ENCODE assay signal across 19 cellular contexts in genomic region chr4:140076307-140076706, GRCh38.
DNase-seq lines count a peak whose midpoint lies in the region; ATAC-seq, FAIRE-seq and TF ChIP-seq lines count a peak whose summit lies in the region.
"Had no signal": no experiment of that assay in that cellular context is flagged by ENCODE, and none has a peak within 500 bp of the region (broad histone marks: within the 10 kb centered on the region; RNA-seq: fewer than 3 reads in every experiment).

No MANE protein-coding gene starts in this region.

- H3K9me3 ChIP-seq in DND-41 (ENCODE audit: insufficient read depth, low read length, severe bottlenecking) (no peaks in the 10 kb centered on the region), Caco-2 (no peaks in the 10 kb centered on the region)
- H3K9me3 ChIP-seq: BLaER1 treated with 17β-estradiol and CSF1 and Interleukin-3, amounts not matched to agents 10 nM and 100 nM; SJSA1 had no signal

- no peak overlapping the region for H3K27ac Mint-ChIP-seq in activated CD4-positive, alpha-beta T cell treated with anti-CD3 and anti-CD28 coated beads, Interleukin-2, amount 10 ng/mL, durations not matched to agents 24 days and 14 days
- no peak overlapping the region for H3K27ac Mint-ChIP-seq in Caco-2 (ENCODE audit: unreplicated experiment)

- peak; percentile 68 for DNase-seq in activated CD4-positive, alpha-beta T cell treated with anti-CD3 and anti-CD28 coated beads, Interleukin-2, amount 10 ng/mL, durations not matched to agents 24 days and 14 days
- no peak for DNase-seq in activated CD4-positive, alpha-beta T cell treated with anti-CD3 and anti-CD28 coated beads for 48 hours
- DNase-seq in DND-41 (peak; percentile 42), OCI-M1 (lab: John Stamatoyannopoulos, UW) (peak; percentile 70), bronchial epithelial cell (ENCODE audit: low read depth) (no peak), DMS79 treated with DMSO at 0.1 percent for 48 hours (lab: John Stamatoyannopoulos, UW) (no peak), Caco-2 (no peak), NCI-H524 (lab: John Stamatoyannopoulos, UW) (no peak)
- DNase-seq: COR-L47, H7, NCI-H1436, NCI-H2081, NCI-H2227 treated with DMSO at 0.1 percent for 48 hours, NCI-H526 had no signal

- H3K4me1 Mint-ChIP-seq in activated CD4-positive, alpha-beta T cell treated with anti-CD3 and anti-CD28 coated beads, Interleukin-2, amount 10 ng/mL, durations not matched to agents 24 days and 14 days: peaks cover 43% of the 10 kb centered on the region
- H3K4me1 Mint-ChIP-seq in Caco-2 (ENCODE audit: low read depth, unreplicated experiment): peaks cover 10% of the 10 kb centered on the region

- H3K4me2 ChIP-seq in DND-41 (ENCODE audit: insufficient read depth, low read length): peak overlapping the region; percentile 52

- H3K4me3 ChIP-seq in DND-41 (ENCODE audit: low read depth in 1 of 2, low read length in 2 of 2) (peak overlapping the region in 1 of 2 experiments; percentile 18; a peak in 1 of 4 replicates), bronchial epithelial cell (ENCODE audit: low read depth, low read length) (no peak overlapping the region), Caco-2 (ENCODE audit: low read depth, low read length) (no peak overlapping the region)
- H3K4me3 ChIP-seq: BLaER1 treated with 17β-estradiol and CSF1 and Interleukin-3, amounts not matched to agents 10 nM and 100 nM; GM12878; SJSA1 had no signal

- peak overlapping the region; percentile 16; the same call in 1 of the 2 replicates for H3K9ac ChIP-seq in DND-41 (ENCODE audit: low read depth, low read length)
- H3K9ac ChIP-seq: BLaER1 treated with 17β-estradiol and CSF1 and Interleukin-3, amounts not matched to agents 10 nM and 100 nM had no signal

- BruUV-seq in Caco-2 (replicated peaks; lab: Mats Ljungman, UMichigan): no TSS peak

- no peaks in the 10 kb centered on the region for H3K27me3 ChIP-seq in DND-41 (ENCODE audit: insufficient read depth, low read length, poor library complexity)
- no peaks in the 10 kb centered on the region for H3K27me3 ChIP-seq in bronchial epithelial cell (ENCODE audit: control insufficient read depth, insufficient read depth, low read length)
- H3K27me3 ChIP-seq in Caco-2 (replicated peaks; ENCODE audit: control insufficient read depth, insufficient read depth, low read length): no peaks in the 10 kb centered on the region
- H3K27me3 ChIP-seq: BLaER1 treated with 17β-estradiol and CSF1 and Interleukin-3, amounts not matched to agents 10 nM and 100 nM; SJSA1 had no signal

- FAIRE-seq in bronchial epithelial cell (lab: Jason Lieb, UNC): peak; percentile 68
- FAIRE-seq: GM12878 had no signal

- TF ChIP-seq CTCF in DND-41 (IDR thresholded peaks at IDR 0.05; ENCODE audit: borderline replicate concordance, extremely low read depth, low read length, poor library complexity, severe bottlenecking): no peak
- no peak for TF ChIP-seq CTCF in bronchial epithelial cell (IDR thresholded peaks at IDR 0.05; ENCODE audit: insufficient read depth, low read length, severe bottlenecking)
- TF ChIP-seq CTCF in Caco-2 (IDR thresholded peaks at IDR 0.05; ENCODE audit: insufficient read depth in 1 of 2, low read depth in 1 of 2, low read length in 1 of 2, severe bottlenecking in 1 of 2, unreplicated experiment in 1 of 2): no peak

- POLR2A ChIA-PET in Caco-2 (lab: Charles Lee): no interaction called here

- peak; percentile 66 for ATAC-seq in DND-41 (ENCODE audit: insufficient read depth, low read depth)
- ATAC-seq: GM12878 had no signal

- no peaks in the 10 kb centered on the region for H3K79me2 ChIP-seq in DND-41 (ENCODE audit: insufficient read depth, low read length)

- intact Hi-C loops in activated CD4-positive, alpha-beta T cell treated with anti-CD3 and anti-CD28 coated beads, Interleukin-2, amount 10 ng/mL, durations not matched to agents 24 days and 14 days (cut with micrococcal nuclease): no loop called here
- intact Hi-C loops in Caco-2 (cut with micrococcal nuclease; ENCODE audit: unreplicated experiment): no loop called here

- H4K20me1 ChIP-seq in DND-41 (ENCODE audit: insufficient read depth, low read length): no peaks in the 10 kb centered on the region

- peak overlapping the region; percentile 74 for H3K27ac ChIP-seq in DND-41 (ENCODE audit: low read length)
- H3K27ac ChIP-seq: 22Rv1; BLaER1 treated with 17β-estradiol and CSF1 and Interleukin-3, amounts not matched to agents 10 nM and 100 nM; RWPE1; SJSA1 had no signal

- H3K36me3 Mint-ChIP-seq in activated CD4-positive, alpha-beta T cell treated with anti-CD3 and anti-CD28 coated beads, Interleukin-2, amount 10 ng/mL, durations not matched to agents 24 days and 14 days (ENCODE audit: low read depth): peaks cover 2% of the 10 kb centered on the region
- peaks cover 4% of the 10 kb centered on the region for H3K36me3 Mint-ChIP-seq in Caco-2 (ENCODE audit: insufficient read depth, unreplicated experiment)

- H2AFZ ChIP-seq in DND-41 (ENCODE audit: low read depth, low read length): peak overlapping the region; percentile 10; the same call in 1 of the 2 replicates

- H3K36me3 ChIP-seq in DND-41 (ENCODE audit: insufficient read depth, low read length): no peaks in the 10 kb centered on the region
- no peaks in the 10 kb centered on the region for H3K36me3 ChIP-seq in bronchial epithelial cell (ENCODE audit: control insufficient read depth, insufficient read depth, low read length)
- no peaks in the 10 kb centered on the region for H3K36me3 ChIP-seq in Caco-2 (ENCODE audit: control insufficient read depth, insufficient read depth, low read length)
- H3K36me3 ChIP-seq: SJSA1 had no signal

- peak overlapping the region; percentile 46 for H3K4me3 Mint-ChIP-seq in activated CD4-positive, alpha-beta T cell treated with anti-CD3 and anti-CD28 coated beads, Interleukin-2, amount 10 ng/mL, durations not matched to agents 24 days and 14 days
- H3K4me3 Mint-ChIP-seq in Caco-2 (ENCODE audit: unreplicated experiment): no peak overlapping the region

- H3K4me1 ChIP-seq in DND-41 (ENCODE audit: insufficient read depth, low read length): peaks cover 40% of the 10 kb centered on the region
- H3K4me1 ChIP-seq in Caco-2: peaks cover 2% of the 10 kb centered on the region; the same call in 1 of the 2 replicates

- no peaks in the 10 kb centered on the region for H3K9me3 Mint-ChIP-seq in activated CD4-positive, alpha-beta T cell treated with anti-CD3 and anti-CD28 coated beads, Interleukin-2, amount 10 ng/mL, durations not matched to agents 24 days and 14 days
- H3K9me3 Mint-ChIP-seq in Caco-2 (ENCODE audit: unreplicated experiment): no peaks in the 10 kb centered on the region

- CTCF ChIA-PET in Caco-2 (lab: Charles Lee): no interaction called here

- H3K27me3 Mint-ChIP-seq in activated CD4-positive, alpha-beta T cell treated with anti-CD3 and anti-CD28 coated beads, Interleukin-2, amount 10 ng/mL, durations not matched to agents 24 days and 14 days: peaks cover 40% of the 10 kb centered on the region
- H3K27me3 Mint-ChIP-seq in Caco-2 (ENCODE audit: insufficient read depth, unreplicated experiment): no peaks in the 10 kb centered on the region

Comparison
In these comparisons a context has a peak if more than half of its experiments do, and no peak if none do; other contexts are left out.
1. DNase-seq: peak in activated CD4-positive, alpha-beta T cell treated with anti-CD3 and anti-CD28 coated beads, Interleukin-2, amount 10 ng/mL, durations not matched to agents 24 days and 14 days (single experiment), DND-41 (single experiment) and OCI-M1 (single experiment); none in activated CD4-positive, alpha-beta T cell treated with anti-CD3 and anti-CD28 coated beads for 48 hours (single experiment), bronchial epithelial cell (single experiment), DMS79 treated with DMSO at 0.1 percent for 48 hours (single experiment), Caco-2 (0 of 2) and NCI-H524 (0 of 2).